ENCODE assay signal across 1 cellular context in genomic region chr5:125041798-125042197, GRCh38.
TF ChIP-seq lines count a peak whose summit lies in the region.

No MANE protein-coding gene starts in this region.

TF ChIP-seq in GM23338, 12 proteins besides CTCF, POLR2A, EP300 and RAD21 (continued from another document):
- TF ChIP-seq, protein P1, sequence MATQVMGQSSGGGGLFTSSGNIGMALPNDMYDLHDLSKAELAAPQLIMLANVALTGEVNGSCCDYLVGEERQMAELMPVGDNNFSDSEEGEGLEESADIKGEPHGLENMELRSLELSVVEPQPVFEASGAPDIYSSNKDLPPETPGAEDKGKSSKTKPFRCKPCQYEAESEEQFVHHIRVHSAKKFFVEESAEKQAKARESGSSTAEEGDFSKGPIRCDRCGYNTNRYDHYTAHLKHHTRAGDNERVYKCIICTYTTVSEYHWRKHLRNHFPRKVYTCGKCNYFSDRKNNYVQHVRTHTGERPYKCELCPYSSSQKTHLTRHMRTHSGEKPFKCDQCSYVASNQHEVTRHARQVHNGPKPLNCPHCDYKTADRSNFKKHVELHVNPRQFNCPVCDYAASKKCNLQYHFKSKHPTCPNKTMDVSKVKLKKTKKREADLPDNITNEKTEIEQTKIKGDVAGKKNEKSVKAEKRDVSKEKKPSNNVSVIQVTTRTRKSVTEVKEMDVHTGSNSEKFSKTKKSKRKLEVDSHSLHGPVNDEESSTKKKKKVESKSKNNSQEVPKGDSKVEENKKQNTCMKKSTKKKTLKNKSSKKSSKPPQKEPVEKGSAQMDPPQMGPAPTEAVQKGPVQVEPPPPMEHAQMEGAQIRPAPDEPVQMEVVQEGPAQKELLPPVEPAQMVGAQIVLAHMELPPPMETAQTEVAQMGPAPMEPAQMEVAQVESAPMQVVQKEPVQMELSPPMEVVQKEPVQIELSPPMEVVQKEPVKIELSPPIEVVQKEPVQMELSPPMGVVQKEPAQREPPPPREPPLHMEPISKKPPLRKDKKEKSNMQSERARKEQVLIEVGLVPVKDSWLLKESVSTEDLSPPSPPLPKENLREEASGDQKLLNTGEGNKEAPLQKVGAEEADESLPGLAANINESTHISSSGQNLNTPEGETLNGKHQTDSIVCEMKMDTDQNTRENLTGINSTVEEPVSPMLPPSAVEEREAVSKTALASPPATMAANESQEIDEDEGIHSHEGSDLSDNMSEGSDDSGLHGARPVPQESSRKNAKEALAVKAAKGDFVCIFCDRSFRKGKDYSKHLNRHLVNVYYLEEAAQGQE (IDR thresholded peaks at IDR 0.05; ENCODE audit: unreplicated experiment): no peak
- no peak for TF ChIP-seq POLR2AphosphoS5 (IDR thresholded peaks at IDR 0.05; ENCODE audit: low read depth)
- no peak for TF ChIP-seq ZNF114 (CRISPR knock-in tag; IDR thresholded peaks at IDR 0.05)
- TF ChIP-seq, protein P2, sequence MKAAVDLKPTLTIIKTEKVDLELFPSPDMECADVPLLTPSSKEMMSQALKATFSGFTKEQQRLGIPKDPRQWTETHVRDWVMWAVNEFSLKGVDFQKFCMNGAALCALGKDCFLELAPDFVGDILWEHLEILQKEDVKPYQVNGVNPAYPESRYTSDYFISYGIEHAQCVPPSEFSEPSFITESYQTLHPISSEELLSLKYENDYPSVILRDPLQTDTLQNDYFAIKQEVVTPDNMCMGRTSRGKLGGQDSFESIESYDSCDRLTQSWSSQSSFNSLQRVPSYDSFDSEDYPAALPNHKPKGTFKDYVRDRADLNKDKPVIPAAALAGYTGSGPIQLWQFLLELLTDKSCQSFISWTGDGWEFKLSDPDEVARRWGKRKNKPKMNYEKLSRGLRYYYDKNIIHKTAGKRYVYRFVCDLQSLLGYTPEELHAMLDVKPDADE (IDR thresholded peaks at IDR 0.05): no peak
- TF ChIP-seq STAT1 (IDR thresholded peaks at IDR 0.05; ENCODE audit: unreplicated experiment): no peak
- no peak for TF ChIP-seq EZH2 (IDR thresholded peaks at IDR 0.05; ENCODE audit: low read depth, unreplicated experiment)
- TF ChIP-seq ZNF462 (CRISPR knock-in tag; IDR thresholded peaks at IDR 0.05): no peak
- TF ChIP-seq ZNF331 (CRISPR knock-in tag; IDR thresholded peaks at IDR 0.05; ENCODE audit: low read depth): no peak
- no peak for TF ChIP-seq JUNB (IDR thresholded peaks at IDR 0.05; ENCODE audit: unreplicated experiment)
